17 cellular contexts compared by ENCODE assay signal in the genomic region with DNA sequence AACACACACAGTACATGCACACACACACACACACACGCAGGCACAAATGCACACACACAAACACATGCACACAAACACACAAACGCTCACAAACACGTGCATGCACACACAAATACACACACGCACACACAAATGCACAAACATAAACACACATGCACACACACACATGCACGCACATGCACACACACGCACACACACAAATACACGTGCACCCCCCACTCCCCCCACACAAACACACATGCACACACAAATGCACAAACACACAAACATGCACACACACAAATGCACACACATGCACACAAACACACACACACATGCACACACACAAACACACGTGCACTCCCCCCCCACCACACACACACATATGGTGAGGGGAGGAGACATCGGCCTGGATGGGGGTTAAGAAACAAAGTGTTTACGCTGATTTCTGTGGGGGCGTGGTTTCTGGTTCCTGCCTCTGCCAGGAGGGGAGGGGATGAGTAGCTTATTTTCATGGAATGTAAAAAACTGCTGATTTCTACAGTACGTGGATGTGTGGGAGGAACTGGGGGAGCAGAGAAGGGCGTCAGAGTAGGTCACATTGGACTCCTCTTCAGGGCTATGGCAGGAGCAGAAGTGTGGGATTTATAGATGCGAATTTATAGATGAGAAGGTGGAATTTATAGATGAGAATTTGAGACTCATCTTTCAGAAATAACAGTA.
"Had no signal": no experiment of that assay in that cellular context is flagged by ENCODE, and none has a peak within 500 bp of the region (broad histone marks: within the 10 kb centered on the region; RNA-seq: fewer than 3 reads in every experiment).

No MANE protein-coding gene starts in this region.

- H3K9ac ChIP-seq: neural progenitor cell had no signal

- H3K4me1 ChIP-seq: prostate gland, stomach, upper lobe of left lung had no signal

- H3K27me3 ChIP-seq: gastrocnemius medialis, neural progenitor cell, stomach, upper lobe of left lung had no signal

- ATAC-seq: activated CD8-positive, alpha-beta memory T cell treated with anti-CD3 and anti-CD28 coated beads, Interleukin-2, amount 10 ng/mL, durations not matched to agents 7 days and 5 days; activated T-helper 17 cell treated with anti-CD3 and anti-CD28 coated beads, Interleukin-2, amount 50 U/mL, for 72 hours; naive thymus-derived CD4-positive, alpha-beta T cell; sciatic nerve had no signal

- H3K9me3 ChIP-seq: gastrocnemius medialis, prostate gland, stomach, upper lobe of left lung had no signal

- DNase-seq: activated CD4-positive, alpha-beta memory T cell treated with anti-CD3 and anti-CD28 coated beads for 36 hours; activated CD8-positive, alpha-beta memory T cell treated with anti-CD3 and anti-CD28 coated beads, Interleukin-2, amount 10 ng/mL, durations not matched to agents 7 days and 5 days; activated naive CD4-positive, alpha-beta T cell; activated naive CD8-positive, alpha-beta T cell treated with anti-CD3 and anti-CD28 coated beads for 36 hours; amniotic stem cell; endodermal cell; mesendoderm; naive thymus-derived CD4-positive, alpha-beta T cell; stimulated activated CD4-positive, alpha-beta T cell treated with anti-CD3 and anti-CD28 coated beads, Interleukin-4, amount 100 ng/mL, for 1 hour; stomach; upper lobe of left lung had no signal

- H3K36me3 ChIP-seq: gastrocnemius medialis, neural progenitor cell, prostate gland, stomach, upper lobe of left lung had no signal

- H3K4me3 ChIP-seq: neural progenitor cell, prostate gland, smooth muscle cell, stomach, upper lobe of left lung had no signal

- H2AFZ ChIP-seq: neural progenitor cell had no signal

- H3K27ac ChIP-seq: gastrocnemius medialis, neural progenitor cell, prostate gland, stomach, upper lobe of left lung had no signal

- H3K4me2 ChIP-seq: neural progenitor cell, smooth muscle cell had no signal
